8 cellular contexts compared by ENCODE assay signal in genomic region chr1:226309398-226310122, GRCh38. TPM values are rescaled to one million over a fixed set of nuclear protein-coding genes. Genes with fewer than 3 reads are reported as not detected.
DNase-seq lines count a peak whose midpoint lies in the region; ATAC-seq and TF ChIP-seq lines count a peak whose summit lies in the region.

No MANE protein-coding gene starts in this region.

- H3K27ac Mint-ChIP-seq in mesothelial cell of epicardium (peak overlapping the region; percentile 62), type B pancreatic cell (peak overlapping the region; percentile 52)

- peak; percentile 20 for DNase-seq in AG08395 (ENCODE audit: low spot score)
- DNase-seq in SHP77 treated with DMSO at 0.1 percent for 48 hours (lab: John Stamatoyannopoulos, UW): peak; percentile 32
- DNase-seq in effector CD8-positive, alpha-beta T cell (lab: John Stamatoyannopoulos, UW): peak; percentile 52
- DNase-seq in mesothelial cell of epicardium (ENCODE audit: low spot score in 2 of 2, unreplicated experiment in 2 of 2): no peak
- no peak for DNase-seq in type B pancreatic cell (ENCODE audit: extremely low spot score, unreplicated experiment)
- DNase-seq in amniotic stem cell (lab: John Stamatoyannopoulos, UW): no peak

- H3K9me3 Mint-ChIP-seq in mesothelial cell of epicardium (peaks cover 6% of the 10 kb centered on the region), type B pancreatic cell (no peaks in the 10 kb centered on the region)

- ATAC-seq in HG03175 (IDR thresholded peaks at IDR 0.05; ENCODE audit: unreplicated experiment): peak; percentile 54

- H3K4me3 Mint-ChIP-seq in mesothelial cell of epicardium (peak overlapping the region; percentile 71), type B pancreatic cell (peak overlapping the region; percentile 86)

- H3K4me3 ChIP-seq in GM08714 (ENCODE audit: low read length): peak overlapping the region; percentile 85

- H3K4me1 Mint-ChIP-seq in mesothelial cell of epicardium (peaks cover 18% of the 10 kb centered on the region), type B pancreatic cell (ENCODE audit: unreplicated experiment) (peaks cover 16% of the 10 kb centered on the region)

- H3K36me3 Mint-ChIP-seq in mesothelial cell of epicardium (no peaks in the 10 kb centered on the region), type B pancreatic cell (peaks cover under 1% of the 10 kb centered on the region)

- H3K27me3 Mint-ChIP-seq in mesothelial cell of epicardium (ENCODE audit: low read depth) (no peaks in the 10 kb centered on the region), type B pancreatic cell (peaks cover 3% of the 10 kb centered on the region)

- TF ChIP-seq CTCF in mesothelial cell of epicardium (IDR thresholded peaks at IDR 0.05; ENCODE audit: unreplicated experiment) (no peak), type B pancreatic cell (conservative IDR thresholded peaks at IDR 0.05) (peak; percentile 61)

RNA-seq across cellular contexts. Expression of gene LIN9, which starts 0.6 kb away (rescaled TPM):
- total RNA-seq in mesothelial cell of epicardium: 7.5 to 8.9 TPM (median 8.8 TPM) in 3 replicates
- total RNA-seq in type B pancreatic cell (ENCODE audit: low replicate concordance): 5.4 and 10.5 TPM in 2 replicates

Comparison
In these comparisons a context has a peak if more than half of its experiments do, and no peak if none do; other contexts are left out.
1. DNase-seq: peak in AG08395 (single experiment), SHP77 treated with DMSO at 0.1 percent for 48 hours (single experiment) and effector CD8-positive, alpha-beta T cell (single experiment); none in mesothelial cell of epicardium (0 of 2), type B pancreatic cell (single experiment) and amniotic stem cell (single experiment).